Comparison of ENCODE assay signal across 1 cellular context in genomic region chr1:35430762-35431161, GRCh38.
TF ChIP-seq lines count a peak whose summit lies in the region.

No MANE protein-coding gene starts in this region.

TF ChIP-seq in GM23338, 12 proteins besides CTCF, POLR2A, EP300 and RAD21 (continued from another document):
- TF ChIP-seq REST (IDR thresholded peaks at IDR 0.05; ENCODE audit: unreplicated experiment) (no peak), POLR2AphosphoS5 (IDR thresholded peaks at IDR 0.05; ENCODE audit: low read depth) (no peak), JUNB (IDR thresholded peaks at IDR 0.05; ENCODE audit: unreplicated experiment) (no peak), EZH2phosphoT487 (IDR thresholded peaks at IDR 0.05; ENCODE audit: unreplicated experiment) (no peak), ZNF114 (CRISPR knock-in tag; IDR thresholded peaks at IDR 0.05) (no peak), STAT1 (IDR thresholded peaks at IDR 0.05; ENCODE audit: unreplicated experiment) (no peak), ZNF462 (CRISPR knock-in tag; IDR thresholded peaks at IDR 0.05) (no peak), EZH2 (IDR thresholded peaks at IDR 0.05; ENCODE audit: low read depth, unreplicated experiment) (no peak), ETS1 (IDR thresholded peaks at IDR 0.05) (no peak)
TF ChIP-seq in GM23338: peak in this region for 0.
